Comparison of ENCODE assay signal across 8 cellular contexts in genomic region chr12:56258068-56258819, GRCh38. TPM values are rescaled to one million over a fixed set of nuclear protein-coding genes. Genes with fewer than 3 reads are reported as not detected.
DNase-seq lines count a peak whose midpoint lies in the region; ATAC-seq, FAIRE-seq and TF ChIP-seq lines count a peak whose summit lies in the region.

Gene ANKRD52 (minus strand): TSS chr12:56258384. CDS start chr12:56258269, 115 bp downstream.

- H3K4me1 Mint-ChIP-seq in astrocyte (ENCODE audit: low read depth, unreplicated experiment) = peaks cover 30% of the 10 kb centered on the region

- H3K9me3 Mint-ChIP-seq in astrocyte (ENCODE audit: unreplicated experiment) = no peaks in the 10 kb centered on the region

- H3K27me3 Mint-ChIP-seq in astrocyte (ENCODE audit: low read depth, unreplicated experiment) = no peaks in the 10 kb centered on the region

- FAIRE-seq in astrocyte (lab: Jason Lieb, UNC) = no peak

- H3K27me3 ChIP-seq in astrocyte (ENCODE audit: insufficient read depth, low read length) (no peaks in the 10 kb centered on the region), hepatocyte (no peaks in the 10 kb centered on the region)

- peak; percentile 24 for TF ChIP-seq CTCF in astrocyte (IDR thresholded peaks at IDR 0.05; ENCODE audit: insufficient read depth, low read depth, low read length)
- TF ChIP-seq CTCF in hepatocyte (IDR thresholded peaks at IDR 0.05; ENCODE audit: poor library complexity) = peak; percentile 60

- H2AFZ ChIP-seq in astrocyte (ENCODE audit: low read depth, low read length) = peak within 1 kb of the TSS; percentile 97
- H2AFZ ChIP-seq in hepatocyte = peak within 1 kb of the TSS; percentile 99

- under 1% methylated on average over 50 of the region's 78 CpGs for WGBS in hepatocyte (ENCODE audit: low lambda C conversion rate, missing lambda C conversion rate)

- H3K4me2 ChIP-seq in astrocyte (ENCODE audit: low read length) = peak within 1 kb of the TSS; percentile 99
- H3K4me2 ChIP-seq in hepatocyte = peak within 1 kb of the TSS; percentile 93

- H3K9me3 ChIP-seq in astrocyte (ENCODE audit: insufficient read depth, low read depth, low read length) (no peaks in the 10 kb centered on the region), hepatocyte (ENCODE audit: low read depth) (no peaks in the 10 kb centered on the region)

- DNase-seq in NCI-H1417 treated with DMSO at 0.1 percent for 48 hours (lab: John Stamatoyannopoulos, UW) = peak; percentile 24
- peak; percentile 65 for DNase-seq in T-helper 22 cell (ENCODE audit: low read depth)
- peak; percentile 66 for DNase-seq in astrocyte (ENCODE audit: low read depth)
- peak; percentile 94 for DNase-seq in hepatocyte (ENCODE audit: low spot score)
- peak; percentile 93 for DNase-seq in retina

- H3K4me1 ChIP-seq in astrocyte (ENCODE audit: insufficient read depth, low read length) (peaks cover 35% of the 10 kb centered on the region), hepatocyte (ENCODE audit: insufficient read depth) (peaks cover 18% of the 10 kb centered on the region)

- peak within 1 kb of the TSS; percentile 94 for H3K4me3 ChIP-seq in astrocyte (ENCODE audit: insufficient read depth, low read depth, low read length)
- peak within 1 kb of the TSS; percentile 100 for H3K4me3 ChIP-seq in hepatocyte

- H4K20me1 ChIP-seq in astrocyte (ENCODE audit: insufficient read depth, low read length) (peaks cover 41% of the 10 kb centered on the region), hepatocyte (ENCODE audit: insufficient read depth, poor library complexity, severe bottlenecking) (peaks cover 12% of the 10 kb centered on the region)

- peak within 1 kb of the TSS; percentile 97 for H3K27ac Mint-ChIP-seq in astrocyte (ENCODE audit: unreplicated experiment)

- H3K4me3 Mint-ChIP-seq in astrocyte (ENCODE audit: unreplicated experiment) = peak within 1 kb of the TSS; percentile 94

- H3K9me2 ChIP-seq in hepatocyte (replicated peaks; ENCODE audit: insufficient read depth) = no peaks in the 10 kb centered on the region

- H3K9ac ChIP-seq in astrocyte (ENCODE audit: low read length) = peak within 1 kb of the TSS; percentile 95

- peaks cover 26% of the 10 kb centered on the region for H3K36me3 ChIP-seq in astrocyte (ENCODE audit: insufficient read depth, low read length)
- no peaks in the 10 kb centered on the region for H3K36me3 ChIP-seq in hepatocyte (replicated peaks; ENCODE audit: insufficient read depth, low read depth)

- H3K27ac ChIP-seq in astrocyte (ENCODE audit: low read depth, low read length) (peak within 1 kb of the TSS; percentile 80), hepatocyte (peak within 1 kb of the TSS; percentile 93)

- ATAC-seq in GM18498 (IDR thresholded peaks at IDR 0.05; ENCODE audit: unreplicated experiment) (peak; percentile 92), HG02763 (IDR thresholded peaks at IDR 0.05; ENCODE audit: unreplicated experiment) (peak; percentile 81), HG03457 (IDR thresholded peaks at IDR 0.05; ENCODE audit: unreplicated experiment) (no peak)

- H3K36me3 Mint-ChIP-seq in astrocyte (ENCODE audit: low read depth, unreplicated experiment) = peaks cover 19% of the 10 kb centered on the region

- H3K79me2 ChIP-seq in astrocyte (ENCODE audit: insufficient read depth, low read length) = peaks cover 47% of the 10 kb centered on the region
- peaks cover 31% of the 10 kb centered on the region for H3K79me2 ChIP-seq in hepatocyte

RNA-seq across cellular contexts. Expression of gene ANKRD52, which starts in this region (rescaled TPM):
- total RNA-seq in astrocyte (98.4 and 105 TPM in 2 replicates), hepatocyte (21.9 and 23.3 TPM in 2 replicates)
- 37.2 and 46.8 TPM in 2 replicates for polyA plus RNA-seq in hepatocyte

Comparison
In these comparisons a context has a peak if more than half of its experiments do, and no peak if none do; other contexts are left out.
1. DNase-seq: peak in every context shown above with its lines; median percentile 94 in hepatocyte; 93 in retina; 66 in astrocyte; 65 in T-helper 22 cell; 24 in NCI-H1417 treated with DMSO at 0.1 percent for 48 hours.